ENCODE assay signal across 15 cellular contexts in the genomic region with DNA sequence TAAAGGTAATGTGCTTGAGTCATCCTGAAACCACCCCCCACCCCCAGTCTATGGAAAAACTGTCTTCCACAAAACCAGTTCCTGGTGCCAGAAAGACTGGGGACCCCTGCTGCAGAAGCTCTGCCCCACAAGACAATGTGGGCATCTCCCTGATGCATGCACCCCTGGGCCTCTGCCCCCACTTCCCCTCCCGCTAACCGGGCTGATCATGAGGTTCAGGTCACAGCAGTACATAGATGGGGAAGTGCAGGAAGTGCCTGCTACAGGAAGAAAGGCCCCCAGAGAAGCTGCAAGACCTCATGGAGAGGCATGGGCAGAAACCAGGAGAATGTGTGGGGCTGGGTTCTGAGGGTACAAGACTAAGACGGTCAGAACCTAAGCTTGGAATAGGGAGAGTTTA.
DNase-seq lines count a peak whose midpoint lies in the region; ATAC-seq and TF ChIP-seq lines count a peak whose summit lies in the region.
"Had no signal": no experiment of that assay in that cellular context is flagged by ENCODE, and none has a peak within 500 bp of the region (broad histone marks: within the 10 kb centered on the region; RNA-seq: fewer than 3 reads in every experiment).

No MANE protein-coding gene starts in this region.

- H3K27me3 Mint-ChIP-seq in activated T-cell treated with anti-CD3 and anti-CD28 coated beads, Interleukin-2, amount 50 U/mL, for 24 hours, result no peaks in the 10 kb centered on the region

- no peak overlapping the region for H3K4me3 Mint-ChIP-seq in activated T-cell treated with anti-CD3 and anti-CD28 coated beads, Interleukin-2, amount 50 U/mL, for 24 hours
- H3K4me3 Mint-ChIP-seq: activated naive CD4-positive, alpha-beta T cell treated with anti-CD3 and anti-CD28 coated beads, Interleukin-2, amount 10 ng/mL, durations not matched to agents 7 days and 5 days had no signal

- peak overlapping the region; percentile 1; the same call in 1 of the 2 replicates for H3K4me2 ChIP-seq in DOHH2 (ENCODE audit: low read length)

- intact Hi-C loops in head of caudate nucleus (cut with DNase I), result no loop called here

- H3F3A ChIP-seq in DOHH2 (ENCODE audit: control insufficient read depth, insufficient read depth), result peaks cover 5% of the 10 kb centered on the region; the same call in 1 of the 2 replicates

- H3K4me3 ChIP-seq in DOHH2 (ENCODE audit: low read length) (no peak overlapping the region), neutrophil (ENCODE audit: low read depth in 1 of 2, low read length in 1 of 2) (peak overlapping the region in 1 of 2 experiments; percentile 39)
- H3K4me3 ChIP-seq: prostate gland had no signal

- H3K4me1 ChIP-seq in DOHH2 (ENCODE audit: control insufficient read depth, low read length), result peaks cover 66% of the 10 kb centered on the region
- peaks cover 68 to 76% of the 10 kb centered on the region in 2 experiments for H3K4me1 ChIP-seq in neutrophil (ENCODE audit: control insufficient read depth in 1 of 2, insufficient read depth in 1 of 2, low read depth in 1 of 2, low read length in 1 of 2)
- H3K4me1 ChIP-seq: BE2C, prostate gland had no signal

- H3K36me3 ChIP-seq in DOHH2 (ENCODE audit: control insufficient read depth, low read length), result no peaks in the 10 kb centered on the region
- H3K36me3 ChIP-seq in neutrophil, result no peaks in the 10 kb centered on the region
- H3K36me3 ChIP-seq: BE2C, prostate gland had no signal

- no peaks in the 10 kb centered on the region for H3K79me2 ChIP-seq in DOHH2 (ENCODE audit: control insufficient read depth, low read length)

- H3K27me3 ChIP-seq in DOHH2 (ENCODE audit: control insufficient read depth, low read length) (no peaks in the 10 kb centered on the region), neutrophil (no peaks in the 10 kb centered on the region)
- H3K27me3 ChIP-seq: BE2C had no signal

- H3K27ac Mint-ChIP-seq in activated T-cell treated with anti-CD3 and anti-CD28 coated beads, Interleukin-2, amount 50 U/mL, for 24 hours, result no peak overlapping the region
- H3K27ac Mint-ChIP-seq: activated naive CD4-positive, alpha-beta T cell treated with anti-CD3 and anti-CD28 coated beads, Interleukin-2, amount 10 ng/mL, durations not matched to agents 7 days and 5 days had no signal

- peak; percentile 43 to 65 for DNase-seq in NOMO-1 (lab: John Stamatoyannopoulos, UW; ENCODE audit: unreplicated experiment in 2 of 2)
- peak in 26 of 42 donors; percentile 14 to 60 (median 37) for DNase-seq in head of caudate nucleus
- DNase-seq in activated T-cell treated with anti-CD3 and anti-CD28 coated beads, Interleukin-2, amount 50 U/mL, for 24 hours, result no peak
- no peak for DNase-seq in NCI-H2029 treated with DMSO at 0.1 percent for 48 hours (lab: John Stamatoyannopoulos, UW)
- no peak for DNase-seq in HCEC 1CT
- DNase-seq: activated naive CD4-positive, alpha-beta T cell treated with anti-CD3 and anti-CD28 coated beads, Interleukin-2, amount 10 ng/mL, durations not matched to agents 7 days and 5 days; BE2C; foreskin fibroblast; NCI-H146; NCI-H524 treated with DMSO at 0.1 percent for 48 hours; T1000 had no signal

- H3K27ac ChIP-seq in DOHH2 (ENCODE audit: low read depth, low read length) (no peak overlapping the region), neutrophil (peak overlapping the region; percentile 74)
- H3K27ac ChIP-seq: prostate gland had no signal

- no peaks in the 10 kb centered on the region for H3K9me2 ChIP-seq in DOHH2 (replicated peaks; ENCODE audit: control insufficient read depth, low read length)

- H3K9me3 ChIP-seq in DOHH2 (ENCODE audit: control insufficient read depth, insufficient read depth, low read length) (no peaks in the 10 kb centered on the region), neutrophil (no peaks in the 10 kb centered on the region)
- H3K9me3 ChIP-seq: BE2C, prostate gland had no signal

- no peaks in the 10 kb centered on the region for H4K20me1 ChIP-seq in DOHH2 (ENCODE audit: control insufficient read depth, insufficient read depth, low read depth, low read length)

- no peaks in the 10 kb centered on the region for H3K36me3 Mint-ChIP-seq in activated T-cell treated with anti-CD3 and anti-CD28 coated beads, Interleukin-2, amount 50 U/mL, for 24 hours (ENCODE audit: low read depth)
- H3K36me3 Mint-ChIP-seq: activated naive CD4-positive, alpha-beta T cell treated with anti-CD3 and anti-CD28 coated beads, Interleukin-2, amount 10 ng/mL, durations not matched to agents 7 days and 5 days had no signal

- TF ChIP-seq CTCF in DOHH2 (IDR thresholded peaks at IDR 0.05; ENCODE audit: low read depth, low read length, poor library complexity, severe bottlenecking), result no peak
- TF ChIP-seq CTCF in neutrophil (IDR thresholded peaks at IDR 0.05), result no peak

- H3K9me3 Mint-ChIP-seq in activated T-cell treated with anti-CD3 and anti-CD28 coated beads, Interleukin-2, amount 50 U/mL, for 24 hours, result no peaks in the 10 kb centered on the region
- H3K9me3 Mint-ChIP-seq: activated naive CD4-positive, alpha-beta T cell treated with anti-CD3 and anti-CD28 coated beads, Interleukin-2, amount 10 ng/mL, durations not matched to agents 7 days and 5 days had no signal

- H3K4me1 Mint-ChIP-seq in activated T-cell treated with anti-CD3 and anti-CD28 coated beads, Interleukin-2, amount 50 U/mL, for 24 hours (ENCODE audit: low read depth), result peaks cover 11% of the 10 kb centered on the region

- ATAC-seq in GM18861 (IDR thresholded peaks at IDR 0.05; ENCODE audit: unreplicated experiment), result no peak

Comparison
In these comparisons a context has a peak if more than half of its experiments do, and no peak if none do; other contexts are left out.
1. DNase-seq: peak in NOMO-1 (2 of 2) and head of caudate nucleus (26 of 42); none in activated T-cell treated with anti-CD3 and anti-CD28 coated beads, Interleukin-2, amount 50 U/mL, for 24 hours (single experiment), NCI-H2029 treated with DMSO at 0.1 percent for 48 hours (single experiment) and HCEC 1CT (single experiment).